In the genomic region with DNA sequence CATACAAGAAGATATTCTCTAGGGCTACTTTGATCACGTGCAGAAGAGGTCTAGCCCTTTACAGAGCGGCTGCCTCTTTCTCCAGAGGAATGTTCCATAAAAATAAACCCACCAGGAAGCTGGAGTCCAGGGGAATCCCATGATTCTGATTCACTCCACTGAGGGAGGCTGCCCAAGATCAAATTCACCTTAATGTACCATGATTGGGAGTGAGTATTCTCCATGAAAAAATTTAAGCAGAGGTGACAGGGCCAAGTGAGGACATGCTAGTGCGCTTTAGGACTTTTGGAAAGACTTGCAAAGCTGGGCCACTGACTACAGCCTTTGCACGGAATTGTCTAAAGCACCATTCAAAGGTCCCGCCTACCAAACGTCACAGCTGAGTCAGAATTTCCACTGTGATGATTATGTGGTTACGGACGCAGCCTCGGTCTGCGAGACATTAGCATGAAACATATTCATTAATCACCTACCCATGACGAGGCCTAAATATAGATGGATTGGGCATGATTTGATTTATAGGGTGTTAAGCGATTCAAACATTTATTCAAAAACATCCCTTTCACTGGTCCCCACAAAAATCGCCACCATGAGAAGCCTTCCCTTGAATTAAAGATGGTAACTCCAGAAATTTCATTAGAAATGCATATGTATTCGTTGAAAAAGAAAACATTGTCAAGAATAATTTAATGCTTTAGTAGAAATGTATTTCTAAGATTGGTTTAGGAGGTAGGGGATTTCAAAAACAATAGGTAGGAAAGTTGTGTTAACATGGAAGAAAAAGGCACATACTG, we compare ENCODE assay signal across 8 cellular contexts.
A peak's percentile ranks its signal among the peaks of the same experiment; 100 is the strongest.
DNase-seq lines count a peak whose midpoint lies in the region; ATAC-seq and TF ChIP-seq lines count a peak whose summit lies in the region.

No MANE protein-coding gene starts in this region.

- H3K4me2 ChIP-seq in SK-N-SH: peak overlapping the region; percentile 11; the same call in 1 of the 2 replicates

- POLR2A ChIA-PET in SK-N-SH (lab: Yijun Ruan, JAX): no interaction called here

- peak overlapping the region; percentile 63 for H3K9ac ChIP-seq in SK-N-SH

- no peak overlapping the region for H2AFZ ChIP-seq in SK-N-SH (ENCODE audit: low read depth)

- peaks cover 53% of the 10 kb centered on the region for H3F3A ChIP-seq in SK-N-SH (replicated peaks; ENCODE audit: insufficient read depth)

- H3K9me3 ChIP-seq in SK-N-SH: no peaks in the 10 kb centered on the region

- H3K36me3 ChIP-seq in SK-N-SH (replicated peaks in 1 of 2; ENCODE audit: control insufficient read depth in 1 of 2, insufficient read depth in 2 of 2, low read length in 1 of 2): peaks cover 4 to 46% of the 10 kb centered on the region in 2 experiments

- DNase-seq in GM12864 (ENCODE audit: low read depth) (peak; percentile 64), SK-N-SH (no peak), kidney glomerular epithelial cell (lab: John Stamatoyannopoulos, UW) (peak; percentile 65), DMS 273 (lab: John Stamatoyannopoulos, UW; ENCODE audit: unreplicated experiment) (no peak), NCI-H226 (no peak), cortex of kidney (lab: John Stamatoyannopoulos, UW) (no peak)

- no peak for TF ChIP-seq CTCF in GM12864 (IDR thresholded peaks at IDR 0.05; ENCODE audit: low read depth, low read length, missing control alignments)
- no peak for TF ChIP-seq CTCF in SK-N-SH (IDR thresholded peaks at IDR 0.05)

- no peak for TF ChIP-seq RAD21 in SK-N-SH (IDR thresholded peaks at IDR 0.05; ENCODE audit: low read length)

- peaks cover 5 to 25% of the 10 kb centered on the region in 2 experiments; a peak in 3 of 4 replicates for H3K4me1 ChIP-seq in SK-N-SH (ENCODE audit: control insufficient read depth in 1 of 2, insufficient read depth in 2 of 2, low read depth in 1 of 2, low read length in 1 of 2)

- H4K20me1 ChIP-seq in SK-N-SH (ENCODE audit: insufficient read depth): no peaks in the 10 kb centered on the region

- H3K27me3 ChIP-seq in SK-N-SH (ENCODE audit: insufficient read depth): no peaks in the 10 kb centered on the region

- 34% methylated on average over 14 of the region's 14 CpGs for WGBS in SK-N-SH (ENCODE audit: low lambda C conversion rate)

- H3K79me2 ChIP-seq in SK-N-SH (ENCODE audit: insufficient read depth): peaks cover 47% of the 10 kb centered on the region

- peak in 1 of 2 experiments; percentile 52; a peak in 1 of 4 replicates for TF ChIP-seq EP300 in SK-N-SH (IDR thresholded peaks at IDR 0.05; ENCODE audit: borderline replicate concordance in 1 of 2, low read depth in 1 of 2, low read length in 1 of 2)

- ATAC-seq in HG02759 (IDR thresholded peaks at IDR 0.05; ENCODE audit: unreplicated experiment): peak; percentile 72
- no peak for ATAC-seq in GM21526 (IDR thresholded peaks at IDR 0.05; ENCODE audit: low FRiP score, unreplicated experiment)

- no peak overlapping the region for H3K4me3 ChIP-seq in GM12864 (ENCODE audit: low read depth, low read length)
- no peak overlapping the region for H3K4me3 ChIP-seq in SK-N-SH (ENCODE audit: low read depth in 2 of 2, low read length in 1 of 2)

- peak overlapping the region; percentile 51 to 91; a peak in 3 of 4 replicates for H3K27ac ChIP-seq in SK-N-SH (ENCODE audit: low read depth in 2 of 2, low read length in 1 of 2)

- CTCF ChIA-PET in SK-N-SH (lab: Yijun Ruan, JAX): interaction anchor here (1.0 to 1.1 kb wide), 2 partner anchors 25 to 27 kb away, joined by 3 read pairs; no protein-coding TSS in a partner anchor

- H3K9me2 ChIP-seq in SK-N-SH: no peaks in the 10 kb centered on the region

TF ChIP-seq in SK-N-SH, 30 proteins besides CTCF, POLR2A, EP300 and RAD21:
- TF ChIP-seq TEAD4 (IDR thresholded peaks at IDR 0.05; ENCODE audit: borderline replicate concordance, insufficient read depth): 0 out of 2 replicates have a peak, but pooled peaks have one; percentile 7
- peak; percentile 88 for TF ChIP-seq MEF2A (IDR thresholded peaks at IDR 0.05; ENCODE audit: borderline replicate concordance, low read depth)
- TF ChIP-seq ZBTB33 (IDR thresholded peaks at IDR 0.05; ENCODE audit: borderline replicate concordance, low read depth): 0 out of 2 replicates have a peak, but pooled peaks have one; percentile 28
- TF ChIP-seq RXRA (IDR thresholded peaks at IDR 0.05; ENCODE audit: borderline replicate concordance, low read depth): peak; percentile 16; the same call in 1 of the 2 replicates
- TF ChIP-seq JUND (IDR thresholded peaks at IDR 0.05): peak; percentile 86
- no peak for TF ChIP-seq SMC3 (IDR thresholded peaks at IDR 0.05; ENCODE audit: low read depth, low read length)
- TF ChIP-seq TCF12 (IDR thresholded peaks at IDR 0.05): peak; percentile 63
- TF ChIP-seq, protein P1, sequence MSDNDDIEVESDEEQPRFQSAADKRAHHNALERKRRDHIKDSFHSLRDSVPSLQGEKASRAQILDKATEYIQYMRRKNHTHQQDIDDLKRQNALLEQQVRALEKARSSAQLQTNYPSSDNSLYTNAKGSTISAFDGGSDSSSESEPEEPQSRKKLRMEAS (IDR thresholded peaks at IDR 0.05; ENCODE audit: low read depth): 0 out of 2 replicates have a peak, but pooled peaks have one; percentile 16
- no peak for TF ChIP-seq NRF1 (IDR thresholded peaks at IDR 0.05; ENCODE audit: low read depth, low read length)
- TF ChIP-seq, protein P2, sequence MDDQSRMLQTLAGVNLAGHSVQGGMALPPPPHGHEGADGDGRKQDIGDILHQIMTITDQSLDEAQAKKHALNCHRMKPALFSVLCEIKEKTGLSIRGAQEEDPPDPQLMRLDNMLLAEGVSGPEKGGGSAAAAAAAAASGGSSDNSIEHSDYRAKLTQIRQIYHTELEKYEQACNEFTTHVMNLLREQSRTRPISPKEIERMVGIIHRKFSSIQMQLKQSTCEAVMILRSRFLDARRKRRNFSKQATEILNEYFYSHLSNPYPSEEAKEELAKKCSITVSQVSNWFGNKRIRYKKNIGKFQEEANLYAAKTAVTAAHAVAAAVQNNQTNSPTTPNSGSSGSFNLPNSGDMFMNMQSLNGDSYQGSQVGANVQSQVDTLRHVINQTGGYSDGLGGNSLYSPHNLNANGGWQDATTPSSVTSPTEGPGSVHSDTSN (IDR thresholded peaks at IDR 0.05): peak; percentile 89
- no peak for TF ChIP-seq YY1 (IDR thresholded peaks at IDR 0.05; ENCODE audit: low read depth)
- TF ChIP-seq ELF1 (IDR thresholded peaks at IDR 0.05): 0 out of 2 replicates have a peak, but pooled peaks have one; percentile 21
- TF ChIP-seq GATA2 (CRISPR knock-in tag; IDR thresholded peaks at IDR 0.05): no peak
- TF ChIP-seq FOSL2 (IDR thresholded peaks at IDR 0.05; ENCODE audit: borderline replicate concordance, low read depth): peak; percentile 88; the same call in 1 of the 2 replicates
- no peak for TF ChIP-seq RCOR1 (IDR thresholded peaks at IDR 0.05; ENCODE audit: low read length)
- TF ChIP-seq POLR2AphosphoS5 (IDR thresholded peaks at IDR 0.05; ENCODE audit: low read depth, low read length): peak; percentile 54; the same call in 1 of the 2 replicates

Comparison
In these comparisons a context has a peak if more than half of its experiments do, and no peak if none do; other contexts are left out.
1. DNase-seq: peak in GM12864 (single experiment) and kidney glomerular epithelial cell (single experiment); none in SK-N-SH (single experiment), DMS 273 (single experiment), NCI-H226 (single experiment) and cortex of kidney (single experiment).